In genomic region chr11:36018967-36019596, GRCh38 we compare ENCODE assay signal across 26 cellular contexts.
DNase-seq lines count a peak whose midpoint lies in the region; ATAC-seq and FAIRE-seq lines count a peak whose summit lies in the region.
"Had no signal": no experiment of that assay in that cellular context is flagged by ENCODE, and none has a peak within 500 bp of the region (broad histone marks: within the 10 kb centered on the region; RNA-seq: fewer than 3 reads in every experiment).

No MANE protein-coding gene starts in this region.

- no peaks in the 10 kb centered on the region for H3K9me3 ChIP-seq in T-helper 17 cell (ENCODE audit: control insufficient read depth, low read length, poor library complexity, severe bottlenecking)
- H3K9me3 ChIP-seq: A549, body of pancreas, heart right ventricle had no signal

- no peaks in the 10 kb centered on the region for H3K36me3 Mint-ChIP-seq in T-helper 17 cell (ENCODE audit: low read depth)
- H3K36me3 Mint-ChIP-seq: activated CD4-positive, alpha-beta memory T cell treated with anti-CD3 and anti-CD28 coated beads for 36 hours had no signal

- H3K27me3 Mint-ChIP-seq in T-helper 17 cell = peaks cover 35% of the 10 kb centered on the region
- H3K27me3 Mint-ChIP-seq: activated naive CD8-positive, alpha-beta T cell treated with anti-CD3 and anti-CD28 coated beads, Interleukin-2, amount 50 U/mL, for 24 hours had no signal

- no peak overlapping the region for H3K27ac Mint-ChIP-seq in T-helper 17 cell
- H3K27ac Mint-ChIP-seq: activated CD4-positive, alpha-beta memory T cell treated with anti-CD3 and anti-CD28 coated beads for 36 hours; activated naive CD8-positive, alpha-beta T cell treated with anti-CD3 and anti-CD28 coated beads, Interleukin-2, amount 50 U/mL, for 24 hours; nephron progenitor cell; T-helper 2 cell treated with Interferon-gamma antibody and Interleukin-4, amounts not matched to agents 5 μg/mL and 100 μg/mL, for 36 hours; type B pancreatic cell had no signal

- no peaks in the 10 kb centered on the region for H3K4me1 Mint-ChIP-seq in T-helper 17 cell
- H3K4me1 Mint-ChIP-seq: activated naive CD8-positive, alpha-beta T cell treated with anti-CD3 and anti-CD28 coated beads, Interleukin-2, amount 50 U/mL, for 24 hours had no signal

- no peak for ATAC-seq in T-helper 17 cell
- ATAC-seq: A549; activated naive CD8-positive, alpha-beta T cell treated with anti-CD3 and anti-CD28 coated beads, Interleukin-2, amount 50 U/mL, for 24 hours; body of pancreas; heart right ventricle; Panc1 had no signal

- DNase-seq in NCI-H748 (lab: John Stamatoyannopoulos, UW; ENCODE audit: unreplicated experiment) = peak; percentile 48
- no peak for DNase-seq in NCI-H748 treated with DMSO at 0.1 percent for 48 hours (lab: John Stamatoyannopoulos, UW)
- peak; percentile 45 for DNase-seq in OCI-M1 (lab: John Stamatoyannopoulos, UW)
- peak; percentile 79 for DNase-seq in cerebellar cortex (ENCODE audit: low spot score)
- DNase-seq in retina = peak; percentile 50
- no peak for DNase-seq in activated CD8-positive, alpha-beta memory T cell treated with anti-CD3 and anti-CD28 coated beads, Interleukin-2, amount 50 U/mL, for 4 hours
- no peak for DNase-seq in T-helper 17 cell
- no peak for DNase-seq in RCC 7860 (ENCODE audit: low spot score)
- DNase-seq: activated CD4-positive, alpha-beta memory T cell treated with anti-CD3 and anti-CD28 coated beads for 36 hours; activated effector memory CD4-positive, alpha-beta T cell treated with anti-CD3 and anti-CD28 coated beads, Interleukin-2, amount 50 U/mL, for 16 hours; activated naive CD8-positive, alpha-beta T cell treated with anti-CD3 and anti-CD28 coated beads, Interleukin-2, amount 50 U/mL, for 24 hours; activated T-cell treated with anti-CD3 and anti-CD28 coated beads for 4 hours; body of pancreas; Calu3; GM23248; heart right ventricle; Kasumi-1; midbrain; NCI-H1048; NCI-H2171; nephron progenitor cell had no signal

- FAIRE-seq in RCC 7860 (lab: Jason Lieb, UNC) = no peak
- FAIRE-seq: A549, colon had no signal

- no peak overlapping the region for H3K4me3 Mint-ChIP-seq in T-helper 17 cell
- H3K4me3 Mint-ChIP-seq: activated CD4-positive, alpha-beta memory T cell treated with anti-CD3 and anti-CD28 coated beads for 36 hours; activated naive CD8-positive, alpha-beta T cell treated with anti-CD3 and anti-CD28 coated beads, Interleukin-2, amount 50 U/mL, for 24 hours; nephron progenitor cell; T-helper 2 cell treated with Interferon-gamma antibody and Interleukin-4, amounts not matched to agents 5 μg/mL and 100 μg/mL, for 36 hours; type B pancreatic cell had no signal

Comparison
In these comparisons a context has a peak if more than half of its experiments do, and no peak if none do; other contexts are left out.
1. DNase-seq: peak in NCI-H748 (single experiment), OCI-M1 (single experiment), cerebellar cortex (single experiment) and retina (single experiment); none in NCI-H748 treated with DMSO at 0.1 percent for 48 hours (single experiment), activated CD8-positive, alpha-beta memory T cell treated with anti-CD3 and anti-CD28 coated beads, Interleukin-2, amount 50 U/mL, for 4 hours (single experiment), T-helper 17 cell (0 of 3) and RCC 7860 (single experiment).